8 cellular contexts compared by ENCODE assay signal in genomic region chr4:119314356-119314755, GRCh38. TPM values are rescaled to one million over a fixed set of nuclear protein-coding genes. Genes with fewer than 3 reads are reported as not detected.
DNase-seq lines count a peak whose midpoint lies in the region; ATAC-seq and TF ChIP-seq lines count a peak whose summit lies in the region.

No MANE protein-coding gene starts in this region.

- peak; percentile 62 for ATAC-seq in GM19043 (IDR thresholded peaks at IDR 0.05; ENCODE audit: low read depth, unreplicated experiment)

- intact Hi-C loops in lower leg skin (cut with DNase I; ENCODE audit: low total_unique reads), result loop anchor here (10.0 kb wide), 1 partner anchor 740 kb away; no protein-coding TSS in a partner anchor

- WGBS in lower leg skin, 2 donors, result 17 to 22% methylated on average over 4 of the region's 4 CpGs

- TF ChIP-seq CTCF in lower leg skin (IDR thresholded peaks at IDR 0.05), result no peak

- DNase-seq in DMS53 treated with DMSO at 0.1 percent for 48 hours (lab: John Stamatoyannopoulos, UW; ENCODE audit: unreplicated experiment) (peak; percentile 61), Kasumi-1 (lab: John Stamatoyannopoulos, UW) (peak; percentile 64 to 71), SHP77 treated with DMSO at 0.1 percent for 48 hours (lab: John Stamatoyannopoulos, UW) (peak; percentile 3), erythroblast (lab: John Stamatoyannopoulos, UW) (peak; percentile 3 to 20), occipital lobe (lab: John Stamatoyannopoulos, UW) (peak; percentile 2), lower leg skin (ENCODE audit: low spot score in 2 of 2) (no peak), cerebellar nuclear complex (lab: John Stamatoyannopoulos, UW) (no peak)

- no peak for TF ChIP-seq POLR2A in erythroblast (IDR thresholded peaks at IDR 0.05; ENCODE audit: low read length)
- no peak for TF ChIP-seq POLR2A in lower leg skin (IDR thresholded peaks at IDR 0.05)

- no peak overlapping the region for H3K4me3 ChIP-seq in lower leg skin (ENCODE audit: low read depth, poor library complexity, severe bottlenecking)

RNA-seq across cellular contexts. Expression of gene FABP2, which starts 7.6 kb away (rescaled TPM):
- total RNA-seq in occipital lobe (not detected), lower leg skin (not detected)

Comparison
In these comparisons a context has a peak if more than half of its experiments do, and no peak if none do; other contexts are left out.
1. DNase-seq: peak in DMS53 treated with DMSO at 0.1 percent for 48 hours (single experiment), Kasumi-1 (2 of 2), SHP77 treated with DMSO at 0.1 percent for 48 hours (single experiment), erythroblast (2 of 2) and occipital lobe (single experiment); none in lower leg skin (0 of 2) and cerebellar nuclear complex (0 of 2).